In the genomic region with DNA sequence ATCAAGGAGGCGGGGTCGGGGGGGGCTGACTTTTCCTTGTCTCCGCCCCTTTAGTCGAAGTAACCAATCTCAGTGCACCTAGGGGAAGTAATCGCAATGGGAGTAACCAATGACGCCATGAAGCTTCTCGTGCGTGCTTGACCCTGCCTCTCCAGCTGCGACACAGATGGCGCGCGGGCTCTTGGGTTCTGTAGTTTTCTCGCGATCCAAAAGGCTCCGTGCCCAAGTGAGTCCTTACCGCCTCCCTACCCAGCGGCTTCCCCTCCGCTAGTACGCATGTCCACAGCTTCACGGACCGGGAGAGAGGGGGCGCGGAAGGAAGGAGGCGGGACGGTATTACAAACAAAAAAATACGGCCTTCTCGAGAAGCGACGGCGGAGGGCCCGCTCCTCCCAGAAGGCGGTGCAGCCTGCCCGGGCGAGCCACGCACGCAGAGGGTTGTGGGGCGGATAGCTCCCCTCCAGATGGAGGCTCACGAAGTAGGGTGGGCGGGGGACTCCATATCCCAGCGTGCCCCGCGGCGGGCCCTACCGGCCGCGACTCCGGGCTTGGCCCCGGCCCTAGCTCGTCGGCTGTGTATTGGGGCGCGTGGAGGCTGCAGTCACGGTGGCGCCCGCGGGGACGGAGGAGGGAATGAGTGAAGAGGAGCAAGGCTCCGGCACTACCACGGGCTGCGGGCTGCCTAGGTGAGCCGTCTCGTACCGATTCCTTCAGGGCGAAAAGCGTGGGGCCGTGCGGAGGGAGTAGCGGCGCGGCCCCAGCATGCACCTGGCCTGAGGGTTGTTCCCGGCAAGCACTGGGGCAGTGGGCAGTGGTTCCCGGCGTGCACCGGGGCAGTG, we compare ENCODE assay signal across 8 cellular contexts.
DNase-seq lines count a peak whose midpoint lies in the region; ATAC-seq and TF ChIP-seq lines count a peak whose summit lies in the region.

A gene with protein sequence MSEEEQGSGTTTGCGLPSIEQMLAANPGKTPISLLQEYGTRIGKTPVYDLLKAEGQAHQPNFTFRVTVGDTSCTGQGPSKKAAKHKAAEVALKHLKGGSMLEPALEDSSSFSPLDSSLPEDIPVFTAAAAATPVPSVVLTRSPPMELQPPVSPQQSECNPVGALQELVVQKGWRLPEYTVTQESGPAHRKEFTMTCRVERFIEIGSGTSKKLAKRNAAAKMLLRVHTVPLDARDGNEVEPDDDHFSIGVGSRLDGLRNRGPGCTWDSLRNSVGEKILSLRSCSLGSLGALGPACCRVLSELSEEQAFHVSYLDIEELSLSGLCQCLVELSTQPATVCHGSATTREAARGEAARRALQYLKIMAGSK (plus strand): TSS at position 508 of the 839 bp plus-strand sequence. CDS start 126 bp downstream, at position 634.

- in situ Hi-C loops in HAP-1 (cut with MboI; ENCODE audit: low sequenced_read_pairs): loop anchor here (10.0 kb wide), 1 partner anchor 176 kb away; a partner anchor contains a TSS

- H3K27me3 Mint-ChIP-seq in nephron progenitor cell (ENCODE audit: low read depth, poor library complexity): peaks cover 7% of the 10 kb centered on the region
- no peaks in the 10 kb centered on the region for H3K27me3 Mint-ChIP-seq in stimulated activated naive CD8-positive, alpha-beta T cell treated with anti-CD3 and anti-CD28 coated beads, Interleukin-15, amount 100 ng/mL, for 72 hours

- no peak for TF ChIP-seq CTCF in MM.1S (IDR thresholded peaks at IDR 0.05; ENCODE audit: low read length)
- no peak for TF ChIP-seq CTCF in nephron progenitor cell (IDR thresholded peaks at IDR 0.05)

- H3K9me3 ChIP-seq in ES-I3 (ENCODE audit: control insufficient read depth, insufficient read depth, low read length) (no peaks in the 10 kb centered on the region), HAP-1 (no peaks in the 10 kb centered on the region), MM.1S (replicated peaks; ENCODE audit: insufficient read depth, low read length) (no peaks in the 10 kb centered on the region)

- ATAC-seq in stimulated activated naive CD8-positive, alpha-beta T cell treated with anti-CD3 and anti-CD28 coated beads, Interleukin-15, amount 100 ng/mL, for 72 hours: peak; percentile 87

- no peaks in the 10 kb centered on the region for H3K9me3 Mint-ChIP-seq in nephron progenitor cell
- no peaks in the 10 kb centered on the region for H3K9me3 Mint-ChIP-seq in stimulated activated naive CD8-positive, alpha-beta T cell treated with anti-CD3 and anti-CD28 coated beads, Interleukin-15, amount 100 ng/mL, for 72 hours

- peaks cover 54% of the 10 kb centered on the region for H3K4me1 Mint-ChIP-seq in nephron progenitor cell
- H3K4me1 Mint-ChIP-seq in stimulated activated naive CD8-positive, alpha-beta T cell treated with anti-CD3 and anti-CD28 coated beads, Interleukin-15, amount 100 ng/mL, for 72 hours: peaks cover 58% of the 10 kb centered on the region

- peaks cover 11% of the 10 kb centered on the region for H3K36me3 Mint-ChIP-seq in nephron progenitor cell (ENCODE audit: low read depth)

- no peaks in the 10 kb centered on the region for H3K27me3 ChIP-seq in HAP-1 (ENCODE audit: low read depth)
- no peaks in the 10 kb centered on the region for H3K27me3 ChIP-seq in MM.1S (replicated peaks; ENCODE audit: insufficient read depth, low read length)

- H3K36me3 ChIP-seq in ES-I3 (ENCODE audit: insufficient read depth, low read length) (no peaks in the 10 kb centered on the region), HAP-1 (replicated peaks) (peaks cover 6% of the 10 kb centered on the region), MM.1S (replicated peaks; ENCODE audit: insufficient read depth, low read length) (no peaks in the 10 kb centered on the region)

- no peaks in the 10 kb centered on the region for H4K20me1 ChIP-seq in MM.1S (ENCODE audit: insufficient read depth, low read length)

- H3K4me3 ChIP-seq in HAP-1 (peak within 1 kb of the TSS; percentile 66), MM.1S (ENCODE audit: low read length) (peak within 1 kb of the TSS; percentile 84)

- peak within 1 kb of the TSS; percentile 83 for H3K4me3 Mint-ChIP-seq in nephron progenitor cell
- H3K4me3 Mint-ChIP-seq in stimulated activated naive CD8-positive, alpha-beta T cell treated with anti-CD3 and anti-CD28 coated beads, Interleukin-15, amount 100 ng/mL, for 72 hours: peak within 1 kb of the TSS; percentile 84 to 95

- DNase-seq in HAP-1 (ENCODE audit: low spot score in 2 of 2) (peak; percentile 98), MM.1S (peak; percentile 99), SIG-M5 (lab: John Stamatoyannopoulos, UW) (peak; percentile 96), activated gamma-delta T cell (lab: John Stamatoyannopoulos, UW) (peak; percentile 91), fibroblast of the conjunctiva (ENCODE audit: low read depth) (peak; percentile 100), nephron progenitor cell (peak; percentile 98)
- DNase-seq in stimulated activated naive CD8-positive, alpha-beta T cell treated with anti-CD3 and anti-CD28 coated beads, Interleukin-15, amount 100 ng/mL, for 72 hours: peak; percentile 94 to 98

- H3K9me2 ChIP-seq in MM.1S (replicated peaks; ENCODE audit: insufficient read depth, low read length): no peaks in the 10 kb centered on the region

- peak within 1 kb of the TSS; percentile 88 for H3K27ac ChIP-seq in MM.1S (ENCODE audit: low read length)

- peak within 1 kb of the TSS; percentile 86 for H2AFZ ChIP-seq in MM.1S (ENCODE audit: low read length)

- peak within 1 kb of the TSS; percentile 96 for H3K27ac Mint-ChIP-seq in nephron progenitor cell
- H3K27ac Mint-ChIP-seq in stimulated activated naive CD8-positive, alpha-beta T cell treated with anti-CD3 and anti-CD28 coated beads, Interleukin-15, amount 100 ng/mL, for 72 hours: peak within 1 kb of the TSS; percentile 91 to 99

- peak within 1 kb of the TSS; percentile 76 for H3K9ac ChIP-seq in ES-I3 (ENCODE audit: low read depth, low read length)
- H3K9ac ChIP-seq in MM.1S (ENCODE audit: low read length): peak within 1 kb of the TSS; percentile 96

- peak within 1 kb of the TSS; percentile 100 for H3K4me2 ChIP-seq in MM.1S (ENCODE audit: low read depth, low read length)

- H3K4me1 ChIP-seq in ES-I3 (ENCODE audit: insufficient read depth, low read length) (peaks cover 21% of the 10 kb centered on the region), HAP-1 (peaks cover 18% of the 10 kb centered on the region), MM.1S (ENCODE audit: low read length) (peaks cover 13% of the 10 kb centered on the region)

- H3F3A ChIP-seq in MM.1S (ENCODE audit: insufficient read depth, low read length): peaks cover 9% of the 10 kb centered on the region

- peaks cover 52% of the 10 kb centered on the region for H3K79me2 ChIP-seq in MM.1S (ENCODE audit: low read length)

Comparison
In these comparisons a context has a peak if more than half of its experiments do, and no peak if none do; other contexts are left out.
1. Peak in every context shown above with its lines: DNase-seq, ATAC-seq, H3K4me3 ChIP-seq and H3K27ac ChIP-seq.